Comparison of ENCODE assay signal across 8 cellular contexts in the genomic region with DNA sequence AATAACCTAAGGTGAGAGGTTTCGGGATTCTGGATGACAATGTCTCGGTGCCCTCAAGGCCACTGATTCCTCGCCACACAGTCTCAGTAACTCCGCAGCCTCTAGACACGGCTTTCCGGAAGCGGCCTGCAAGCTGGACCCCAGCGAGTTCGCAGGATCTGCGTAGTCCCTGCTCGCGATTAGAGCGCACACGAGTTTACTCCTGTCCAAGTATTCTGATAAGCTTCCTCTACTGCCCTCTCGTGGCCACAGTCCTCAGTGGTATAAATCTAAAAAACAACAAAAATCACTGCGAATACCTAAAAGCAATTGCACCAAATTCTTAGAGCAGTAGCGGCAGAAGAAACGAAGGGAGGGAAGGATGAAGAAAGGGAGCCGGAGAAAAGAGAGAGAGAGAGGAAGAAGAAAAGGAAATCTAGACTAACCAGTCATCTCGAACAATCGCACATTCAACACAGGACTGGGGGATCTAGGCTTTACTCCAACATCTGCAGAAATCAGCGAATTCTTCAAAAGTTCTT. TPM values are rescaled to one million over a fixed set of nuclear protein-coding genes. Genes with fewer than 3 reads are reported as not detected.
DNase-seq lines count a peak whose midpoint lies in the region; ATAC-seq lines count a peak whose summit lies in the region.

No MANE protein-coding gene starts in this region.

- ATAC-seq in GM18858 (IDR thresholded peaks at IDR 0.05; ENCODE audit: unreplicated experiment) (peak; percentile 73), HG03354 (IDR thresholded peaks at IDR 0.05; ENCODE audit: poor library complexity, severe bottlenecking, unreplicated experiment) (peak; percentile 79), left lobe of liver (peak; percentile 70)

- H3K36me3 ChIP-seq in ACC112 (ENCODE audit: insufficient read depth, low read length), result no peaks in the 10 kb centered on the region

- peak overlapping the region; percentile 63 for H2AFZ ChIP-seq in ACC112 (ENCODE audit: low read length, unreplicated experiment)

- peak overlapping the region; percentile 44; the same call in 1 of the 2 replicates for H3K27ac ChIP-seq in ACC112 (ENCODE audit: low read depth, low read length)

- no peaks in the 10 kb centered on the region for H3K27me3 ChIP-seq in ACC112 (ENCODE audit: insufficient read depth, low read length)

- H3K4me1 ChIP-seq in ACC112 (ENCODE audit: control insufficient read depth, insufficient read depth, low read length, unreplicated experiment), result peaks cover 21% of the 10 kb centered on the region

- peaks cover 41% of the 10 kb centered on the region for H3K79me2 ChIP-seq in ACC112 (ENCODE audit: control insufficient read depth, insufficient read depth, low read length, unreplicated experiment)

- DNase-seq in NCI-H460 (ENCODE audit: extremely low read depth, low read depth) (peak; percentile 93), dedifferentiated amniotic fluid mesenchymal stem cell (ENCODE audit: extremely low spot score) (peak; percentile 97), left lobe of liver (ENCODE audit: low spot score) (peak; percentile 89)
- DNase-seq in activated CD4-positive, alpha-beta T cell treated with anti-CD3 and anti-CD28 coated beads for 48 hours, result peak; percentile 86
- peak; percentile 82 to 85 for DNase-seq in stimulated activated CD4-positive, alpha-beta T cell treated with anti-CD3 and anti-CD28 coated beads, Interleukin-2, amount 100 ng/mL, for 24 hours

- peak overlapping the region; percentile 98 for H3K4me3 ChIP-seq in ACC112 (ENCODE audit: low read depth, low read length)

RNA-seq across cellular contexts. Expression of a gene that starts 1.1 kb away (rescaled TPM):
- total RNA-seq in NCI-H460 (2014; rRNA removed; shearing (Covaris generic)), result 5.4 and 6.5 TPM in 2 replicates
- 5.2 and 9.6 TPM in 2 replicates for polyA plus RNA-seq in NCI-H460 (2014; cell fraction: nucleus; rRNA removed)
- total RNA-seq in left lobe of liver, result 9.3 TPM

Comparison
In these comparisons a context has a peak if more than half of its experiments do, and no peak if none do; other contexts are left out.
1. Peak in every context shown above with its lines: DNase-seq, ATAC-seq, H3K4me3 ChIP-seq and H3K27ac ChIP-seq.